Comparison of ENCODE assay signal across 8 cellular contexts in the genomic region with DNA sequence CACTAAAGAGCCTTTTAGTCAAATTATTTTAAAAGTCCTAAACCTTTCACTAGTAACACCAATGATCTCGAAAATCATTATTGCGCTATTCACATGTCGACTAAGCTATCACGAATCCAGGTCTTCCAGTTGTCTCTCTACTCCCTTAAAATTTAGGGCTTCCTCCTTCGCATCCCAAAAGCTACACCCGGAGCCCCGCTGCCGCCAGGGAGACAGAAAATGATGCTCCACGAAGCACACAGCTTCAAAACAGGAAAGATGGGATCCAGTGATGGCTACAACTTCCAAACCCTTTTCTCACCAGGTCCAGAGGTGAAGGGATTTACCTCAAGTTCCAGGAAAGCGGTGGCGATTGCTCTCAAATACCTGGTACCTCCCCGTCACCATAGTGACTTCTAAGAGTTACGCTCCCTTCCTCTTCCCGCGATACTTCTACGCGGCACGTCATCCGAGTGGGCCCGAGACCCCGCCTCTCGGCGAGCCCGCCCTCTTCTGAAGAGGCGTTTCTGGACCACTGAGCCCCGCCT. TPM values are rescaled to one million over a fixed set of nuclear protein-coding genes. Genes with fewer than 3 reads are reported as not detected.
DNase-seq lines count a peak whose midpoint lies in the region; ATAC-seq lines count a peak whose summit lies in the region.

A gene (minus strand): TSS at position 406 of the 527 bp plus-strand sequence. CDS start 14,625 bp downstream, outside the sequence.

- peak within 1 kb of the TSS; percentile 79 to 96 for H3K23ac ChIP-seq in mesenchymal stem cell (ENCODE audit: low read length in 2 of 2)

- H3K4me2 ChIP-seq in mesenchymal stem cell (ENCODE audit: low read length, poor library complexity, severe bottlenecking): peak within 1 kb of the TSS; percentile 68

- H3K36me3 ChIP-seq in HUES48 (ENCODE audit: control insufficient read depth, insufficient read depth, low read length): peaks cover 22% of the 10 kb centered on the region
- peaks cover 31% of the 10 kb centered on the region for H3K36me3 ChIP-seq in NT2/D1 (ENCODE audit: insufficient read depth, insufficient read length, low read length)
- H3K36me3 ChIP-seq in endocrine pancreas (ENCODE audit: control insufficient read depth, insufficient read depth, low read length): no peaks in the 10 kb centered on the region
- peaks cover 0 to 3% of the 10 kb centered on the region in 2 experiments for H3K36me3 ChIP-seq in mesenchymal stem cell (ENCODE audit: control insufficient read depth in 1 of 2, insufficient read depth in 2 of 2, low read depth in 1 of 2, low read length in 2 of 2)

- no peak within 1 kb of the TSS for H2AFZ ChIP-seq in mesenchymal stem cell (ENCODE audit: low read depth, low read length)

- no peaks in the 10 kb centered on the region for H3K9me3 ChIP-seq in HUES48 (ENCODE audit: control insufficient read depth, insufficient read depth, low read length)
- H3K9me3 ChIP-seq in NT2/D1 (ENCODE audit: insufficient read depth, low read length): no peaks in the 10 kb centered on the region
- H3K9me3 ChIP-seq in endocrine pancreas (ENCODE audit: control insufficient read depth, low read length): no peaks in the 10 kb centered on the region
- H3K9me3 ChIP-seq in mesenchymal stem cell (ENCODE audit: control insufficient read depth, low read length): no peaks in the 10 kb centered on the region

- H2BK15ac ChIP-seq in mesenchymal stem cell (ENCODE audit: low read depth, poor library complexity, severe bottlenecking): peak within 1 kb of the TSS; percentile 83

- H3K18ac ChIP-seq in mesenchymal stem cell (ENCODE audit: low read depth in 1 of 2, low read length in 2 of 2): peak within 1 kb of the TSS; percentile 40 to 95

- H3K79me1 ChIP-seq in mesenchymal stem cell (replicated peaks; ENCODE audit: low read length, poor library complexity, severe bottlenecking): peaks cover 9% of the 10 kb centered on the region

- H3K14ac ChIP-seq in mesenchymal stem cell (ENCODE audit: low read length in 2 of 2): peak within 1 kb of the TSS in 1 of 2 experiments; percentile 98

- ATAC-seq in GM21390 (IDR thresholded peaks at IDR 0.05; ENCODE audit: unreplicated experiment): peak; percentile 93

- no peak within 1 kb of the TSS for H2AK5ac ChIP-seq in mesenchymal stem cell (ENCODE audit: low read length, severe bottlenecking)

- H3K27me3 ChIP-seq in HUES48 (ENCODE audit: control insufficient read depth, insufficient read depth, low read length) (no peaks in the 10 kb centered on the region), NT2/D1 (ENCODE audit: insufficient read depth, insufficient read length) (no peaks in the 10 kb centered on the region), endocrine pancreas (ENCODE audit: control insufficient read depth, insufficient read depth, low read length) (no peaks in the 10 kb centered on the region), mesenchymal stem cell (ENCODE audit: control insufficient read depth in 1 of 2, insufficient read depth in 1 of 2, low read length in 2 of 2) (no peaks in the 10 kb centered on the region)

- peak within 1 kb of the TSS; percentile 92 for H2BK5ac ChIP-seq in mesenchymal stem cell (ENCODE audit: low read depth, low read length, poor library complexity, severe bottlenecking)

- peak within 1 kb of the TSS; percentile 63 to 94 for H2BK12ac ChIP-seq in mesenchymal stem cell (ENCODE audit: low read length in 2 of 2)

- peak within 1 kb of the TSS; percentile 100 for H3K27ac ChIP-seq in HUES48 (ENCODE audit: low read depth, low read length)
- H3K27ac ChIP-seq in mesenchymal stem cell (ENCODE audit: low read length, poor library complexity, severe bottlenecking): peak within 1 kb of the TSS; percentile 86

- peak within 1 kb of the TSS; percentile 97 for H3K4me3 ChIP-seq in HUES48 (ENCODE audit: low read depth, low read length)
- H3K4me3 ChIP-seq in NT2/D1 (ENCODE audit: insufficient read length, low read depth): peak within 1 kb of the TSS; percentile 96
- H3K4me3 ChIP-seq in endocrine pancreas (ENCODE audit: control insufficient read depth, insufficient read depth, low read length): peak within 1 kb of the TSS; percentile 95
- peak within 1 kb of the TSS; percentile 91 to 95 for H3K4me3 ChIP-seq in mesenchymal stem cell (ENCODE audit: insufficient read depth in 1 of 2, low read depth in 1 of 2, low read length in 2 of 2)

- DNase-seq in CMK (ENCODE audit: low read depth) (peak; percentile 79), NT2/D1 (ENCODE audit: low read depth, low spot score) (peak; percentile 95), mesenchymal stem cell (peak; percentile 97)
- peak; percentile 86 for DNase-seq in activated CD8-positive, alpha-beta memory T cell treated with anti-CD3 and anti-CD28 coated beads, Interleukin-2, amount 50 U/mL, for 1 hour (ENCODE audit: extremely low read depth)
- DNase-seq in stimulated activated CD8-positive, alpha-beta memory T cell treated with anti-CD3 and anti-CD28 coated beads, Interleukin-12 subunit alpha, Interleukin-12 subunit beta, amount 100 ng/mL, for 4 hours (ENCODE audit: low read depth): peak; percentile 90

- peak within 1 kb of the TSS; percentile 97 for H2BK120ac ChIP-seq in mesenchymal stem cell (ENCODE audit: low read depth, low read length)

- H3K9ac ChIP-seq in HUES48 (ENCODE audit: low read depth, low read length) (peak within 1 kb of the TSS; percentile 97), NT2/D1 (ENCODE audit: insufficient read length, low read depth) (peak within 1 kb of the TSS; percentile 98), endocrine pancreas (ENCODE audit: control insufficient read depth, insufficient read depth, low read length) (peak within 1 kb of the TSS; percentile 73), mesenchymal stem cell (ENCODE audit: low read length) (peak within 1 kb of the TSS; percentile 96)

- WGBS in mesenchymal stem cell: under 1% methylated on average over 26 of the region's 26 CpGs

- peaks cover 23% of the 10 kb centered on the region for H3K4me1 ChIP-seq in HUES48 (ENCODE audit: control insufficient read depth, insufficient read depth, low read length)
- no peaks in the 10 kb centered on the region for H3K4me1 ChIP-seq in NT2/D1 (ENCODE audit: insufficient read depth, insufficient read length)
- peaks cover 10% of the 10 kb centered on the region for H3K4me1 ChIP-seq in endocrine pancreas (ENCODE audit: control insufficient read depth, insufficient read depth, low read length)
- peaks cover 1% of the 10 kb centered on the region for H3K4me1 ChIP-seq in mesenchymal stem cell (ENCODE audit: control insufficient read depth, insufficient read depth, low read depth, low read length)

- H4K91ac ChIP-seq in mesenchymal stem cell (ENCODE audit: low read length): peak within 1 kb of the TSS; percentile 87

- H4K8ac ChIP-seq in mesenchymal stem cell (ENCODE audit: low read length): peak within 1 kb of the TSS; percentile 84

- H3K4ac ChIP-seq in mesenchymal stem cell (ENCODE audit: low read depth in 1 of 2, low read length in 2 of 2): peak within 1 kb of the TSS; percentile 79 to 94

RNA-seq across cellular contexts. Expression of the gene that starts here (rescaled TPM):
- 20.1 TPM for polyA plus RNA-seq in mesenchymal stem cell (2013, experiment 1 of 2)
- 18.2 TPM for polyA plus RNA-seq in mesenchymal stem cell (2013, experiment 2 of 2)

Comparison
In these comparisons a context has a peak if more than half of its experiments do, and no peak if none do; other contexts are left out.
1. Peak in every context shown above with its lines: DNase-seq, ATAC-seq, H3K4me3 ChIP-seq and H3K27ac ChIP-seq.